Comparison of ENCODE assay signal across 20 cellular contexts in genomic region chr3:124890573-124891190, GRCh38. TPM values are rescaled to one million over a fixed set of nuclear protein-coding genes. Genes with fewer than 3 reads are reported as not detected.
A peak's percentile ranks its signal among the peaks of the same experiment; 100 is the strongest.
DNase-seq lines count a peak whose midpoint lies in the region; ATAC-seq and TF ChIP-seq lines count a peak whose summit lies in the region.
"Had no signal": no experiment of that assay in that cellular context is flagged by ENCODE, and none has a peak within 500 bp of the region (broad histone marks: within the 10 kb centered on the region; RNA-seq: fewer than 3 reads in every experiment).

No MANE protein-coding gene starts in this region.

- CTCF ChIA-PET in Panc1 (lab: Charles Lee) (interaction anchor here (0.7 kb wide), 1 partner anchor 123 kb away, joined by 6 read pairs; no protein-coding TSS in a partner anchor), mammary epithelial cell (lab: Charles Lee; ENCODE audit: low non-redundant PET) (interaction anchor here (0.6 kb wide), 3 partner anchors 69 to 705 kb away, joined by 3 to 20 read pairs (median 15); no protein-coding TSS in a partner anchor)

- no peak for TF ChIP-seq POLR2A in vagina (IDR thresholded peaks at IDR 0.05)

- peaks cover 31% of the 10 kb centered on the region for H3K27me3 Mint-ChIP-seq in nephron (ENCODE audit: low read depth)

- no peak for ATAC-seq in Panc1
- no peak for ATAC-seq in mucosa of descending colon
- ATAC-seq: HCT116 had no signal

- BruUV-seq in Panc1 (replicated peaks; lab: Mats Ljungman, UMichigan) = no TSS peak
- no TSS peak for BruUV-seq in mammary epithelial cell (replicated peaks; lab: Mats Ljungman, UMichigan)

- no peak overlapping the region for H3K27ac Mint-ChIP-seq in nephron
- H3K27ac Mint-ChIP-seq: CD14-positive monocyte had no signal

- H3K4me3 ChIP-seq in Panc1 (ENCODE audit: low read depth in 2 of 2, low read length in 2 of 2) = no peak overlapping the region
- H3K4me3 ChIP-seq in mammary epithelial cell (replicated peaks in 1 of 3; ENCODE audit: insufficient read depth in 1 of 3, low read depth in 2 of 3, low read length in 3 of 3) = no peak overlapping the region
- no peak overlapping the region for H3K4me3 ChIP-seq in vagina
- no peak overlapping the region for H3K4me3 ChIP-seq in mucosa of descending colon

- H3K4me3 Mint-ChIP-seq in nephron = peak overlapping the region; percentile 2 to 28 (median 20)

- TF ChIP-seq CTCF in Panc1 (IDR thresholded peaks at IDR 0.05) (no peak), mammary epithelial cell (conservative IDR thresholded peaks at IDR 0.05 in 1 of 2, IDR thresholded peaks at IDR 0.05 in 1 of 2; ENCODE audit: extremely low read depth in 1 of 2, insufficient read depth in 1 of 2, low read depth in 1 of 2, low read length in 2 of 2) (no peak), nephron (IDR thresholded peaks at IDR 0.05; ENCODE audit: unreplicated experiment in 3 of 3) (no peak), vagina (IDR thresholded peaks at IDR 0.05) (no peak), mucosa of descending colon (IDR thresholded peaks at IDR 0.05) (no peak)

- no peak overlapping the region for H3K4me2 ChIP-seq in mammary epithelial cell (ENCODE audit: insufficient read depth, low read depth, low read length)
- H3K4me2 ChIP-seq: SK-N-SH had no signal

- peak overlapping the region; percentile 78 for H2AFZ ChIP-seq in mammary epithelial cell (ENCODE audit: low read depth, low read length)

- H3K79me2 ChIP-seq in mammary epithelial cell (ENCODE audit: insufficient read depth, low read length) = peaks cover 11% of the 10 kb centered on the region

- no peaks in the 10 kb centered on the region for H3K36me3 Mint-ChIP-seq in nephron (ENCODE audit: low read depth)

- peaks cover 5% of the 10 kb centered on the region for H3K4me1 Mint-ChIP-seq in nephron

- 0 out of 2 replicates have a peak overlapping the region, but pooled peaks have one; percentile 35 for H3K27ac ChIP-seq in Panc1 (ENCODE audit: low read length)
- no peak overlapping the region for H3K27ac ChIP-seq in mammary epithelial cell (ENCODE audit: insufficient read depth, low read depth, low read length)
- peak overlapping the region; percentile 5 for H3K27ac ChIP-seq in vagina

- H3K36me3 ChIP-seq in Panc1 (ENCODE audit: control insufficient read depth, insufficient read depth, low read length) (no peaks in the 10 kb centered on the region), mammary epithelial cell (ENCODE audit: insufficient read depth, low read length) (no peaks in the 10 kb centered on the region), vagina (no peaks in the 10 kb centered on the region), mucosa of descending colon (ENCODE audit: low read depth) (no peaks in the 10 kb centered on the region)

- H4K20me1 ChIP-seq in mammary epithelial cell (ENCODE audit: insufficient read depth, low read length) = no peaks in the 10 kb centered on the region

- dilution Hi-C loops in mammary epithelial cell (cut with HindIII; ENCODE audit: low sequenced_read_pairs) = loop anchor here (5.0 kb wide), 1 partner anchor 128 kb away; no protein-coding TSS in a partner anchor

- no peak for DNase-seq in Panc1 (ENCODE audit: low read depth, low spot score)
- DNase-seq in mammary epithelial cell = peak; percentile 27
- no peak for DNase-seq in vagina (ENCODE audit: extremely low spot score in 2 of 2)
- no peak for DNase-seq in HuH-7 (ENCODE audit: low spot score)
- DNase-seq in activated CD8-positive, alpha-beta memory T cell treated with anti-CD3 and anti-CD28 coated beads, Interleukin-2, amount 50 U/mL, for 48 hours = no peak
- DNase-seq in mucosa of descending colon = no peak
- DNase-seq: ACHN, AML-193, COR-L47, EL, KG1, NCI-H1048, NCI-H1436 treated with DMSO at 0.1 percent for 48 hours, NCI-H2081, NCI-H510A treated with DMSO at 0.1 percent for 48 hours, Right ventricle myocardium superior, SK-N-SH had no signal

- no peaks in the 10 kb centered on the region for H3K27me3 ChIP-seq in Panc1 (ENCODE audit: control insufficient read depth, insufficient read depth, low read length)
- H3K27me3 ChIP-seq in mammary epithelial cell (ENCODE audit: insufficient read depth, low read length) = no peaks in the 10 kb centered on the region
- no peaks in the 10 kb centered on the region for H3K27me3 ChIP-seq in vagina

- peaks cover 10% of the 10 kb centered on the region for H3K4me1 ChIP-seq in Panc1 (ENCODE audit: control insufficient read depth, insufficient read depth, low read length)
- H3K4me1 ChIP-seq in mammary epithelial cell (ENCODE audit: insufficient read depth, low read length) = peaks cover 36% of the 10 kb centered on the region
- peaks cover 14% of the 10 kb centered on the region for H3K4me1 ChIP-seq in vagina
- H3K4me1 ChIP-seq in mucosa of descending colon (ENCODE audit: low read depth) = peaks cover 3% of the 10 kb centered on the region

- POLR2A ChIA-PET in Panc1 (lab: Charles Lee) = no interaction called here

- no peaks in the 10 kb centered on the region for H3K9me3 Mint-ChIP-seq in nephron

- intact Hi-C loops in Panc1 (cut with micrococcal nuclease; ENCODE audit: unreplicated experiment) = no loop called here
- intact Hi-C loops in mammary epithelial cell (cut with micrococcal nuclease) = no loop called here
- intact Hi-C loops in vagina (cut with DNase I) = no loop called here
- intact Hi-C loops in mucosa of descending colon (cut with DNase I, micrococcal nuclease) = no loop called here

- no peaks in the 10 kb centered on the region for H3K9me3 ChIP-seq in Panc1 (ENCODE audit: control insufficient read depth, insufficient read depth, low read depth, low read length)
- no peaks in the 10 kb centered on the region for H3K9me3 ChIP-seq in mammary epithelial cell (replicated peaks; ENCODE audit: insufficient read depth, low read length)
- no peaks in the 10 kb centered on the region for H3K9me3 ChIP-seq in vagina
- no peaks in the 10 kb centered on the region for H3K9me3 ChIP-seq in mucosa of descending colon
- H3K9me3 ChIP-seq: SK-N-SH had no signal

- in situ Hi-C loops in Panc1 (cut with HindIII; ENCODE audit: low pct_unique_long_range_greater_than_20kb, low sequenced_read_pairs) (no loop called here), mammary epithelial cell (cut with MboI; ENCODE audit: low sequenced_read_pairs in 2 of 2) (no loop called here)

- no peak overlapping the region for H3K9ac ChIP-seq in mammary epithelial cell (ENCODE audit: insufficient read depth, low read length)
- H3K9ac ChIP-seq: SK-N-SH had no signal

- WGBS in mammary epithelial cell (ENCODE audit: low coverage, missing lambda C conversion rate) = 16% methylated on average over 5 of the region's 5 CpGs

RNA-seq across cellular contexts. Expression of gene ITGB5, which starts 3.5 kb away (rescaled TPM):
- 446 TPM for total RNA-seq in Panc1 (2021; ENCODE audit: unreplicated experiment)
- polyA plus RNA-seq in Panc1 (2012; ENCODE audit: insufficient read length) = 777 TPM
- total RNA-seq in mammary epithelial cell = 100 to 1,000 TPM; 110 to 172 TPM
- 206 TPM for polyA plus RNA-seq in mammary epithelial cell
- 641 TPM for polyA minus RNA-seq in mammary epithelial cell
- 156 TPM for total RNA-seq in vagina
- 100 to 1,000 TPM in 1 of 3 donors, 10 to 100 TPM in 2; 67.9 to 102 (median 69.6) TPM for total RNA-seq in mucosa of descending colon

RNA-seq across cellular contexts. Expression of gene MUC13, which starts 43.9 kb away (rescaled TPM):
- 0.13 TPM for total RNA-seq in Panc1 (2021; ENCODE audit: unreplicated experiment)
- polyA plus RNA-seq in Panc1 (2012; ENCODE audit: insufficient read length) = not detected
- total RNA-seq in mammary epithelial cell = not detected
- polyA plus RNA-seq in mammary epithelial cell = not detected
- polyA minus RNA-seq in mammary epithelial cell = not detected
- not detected for total RNA-seq in vagina
- total RNA-seq in mucosa of descending colon = 100 to 1,000 TPM; 445 to 923 (median 899) TPM
- total RNA-seq: Right ventricle myocardium superior had no signal
- polyA plus RNA-seq: CD14-positive monocyte, SK-N-SH had no signal

Comparison
In these comparisons a context has a peak if more than half of its experiments do, and no peak if none do; other contexts are left out.
1. RNA of gene MUC13, which starts 43.9 kb away (total RNA-seq): 445 to 923 TPM in mucosa of descending colon; 0.13 TPM in Panc1 (single experiment), not detected in mammary epithelial cell and not detected in vagina (single experiment); every median in the first group is over 100 times any median in the second.